9 cellular contexts compared by ENCODE assay signal in the genomic region with DNA sequence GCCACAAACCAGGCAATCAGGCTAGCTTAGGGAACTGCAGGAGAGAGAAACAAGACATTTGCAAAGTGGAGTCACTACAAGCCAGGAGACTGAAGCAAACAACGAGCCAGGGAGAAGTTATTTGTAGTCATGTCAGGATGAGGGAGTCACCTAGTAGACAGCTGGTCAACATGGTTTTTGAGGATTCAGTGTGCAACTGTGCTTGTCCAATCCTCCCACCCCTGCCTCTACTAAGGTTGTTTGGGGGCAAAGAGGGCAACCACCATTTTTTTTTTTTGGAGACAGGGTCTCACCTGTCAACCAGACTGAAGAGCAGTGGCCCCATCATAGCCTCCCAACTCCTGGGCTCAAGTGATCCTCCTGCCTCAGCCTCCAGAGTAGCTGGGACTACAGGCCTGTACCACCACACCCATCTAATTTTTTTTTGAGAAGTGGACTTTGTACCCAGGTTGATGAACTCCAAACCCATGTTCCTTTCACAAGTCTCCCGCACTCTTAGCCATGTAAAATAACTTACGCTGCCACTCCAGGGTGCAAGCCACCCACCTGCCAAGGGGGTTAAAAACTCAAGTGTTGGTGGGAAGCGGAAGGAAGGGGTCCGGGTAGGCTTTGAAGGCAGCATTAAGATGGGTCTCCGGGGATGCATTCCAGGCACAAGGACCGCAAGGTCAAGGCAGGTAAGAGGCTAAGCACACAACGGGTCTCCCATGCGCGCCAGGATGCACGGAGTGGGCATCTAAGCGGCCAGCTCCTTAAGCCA. TPM values are rescaled to one million over a fixed set of nuclear protein-coding genes. Genes with fewer than 3 reads are reported as not detected.
A peak's percentile ranks its signal among the peaks of the same experiment; 100 is the strongest.
DNase-seq lines count a peak whose midpoint lies in the region; ATAC-seq and TF ChIP-seq lines count a peak whose summit lies in the region.
"Had no signal": no experiment of that assay in that cellular context is flagged by ENCODE, and none has a peak within 500 bp of the region (broad histone marks: within the 10 kb centered on the region; RNA-seq: fewer than 3 reads in every experiment).

No MANE protein-coding gene starts in this region.

- TF ChIP-seq EP300 in upper lobe of left lung (IDR thresholded peaks at IDR 0.05) = no peak

- H3K9me3 ChIP-seq in cardiac muscle cell (ENCODE audit: low read depth) (no peaks in the 10 kb centered on the region), body of pancreas (no peaks in the 10 kb centered on the region), mesenchymal stem cell (ENCODE audit: control insufficient read depth, low read length) (no peaks in the 10 kb centered on the region), upper lobe of left lung (no peaks in the 10 kb centered on the region)

- DNase-seq in cardiac muscle cell (ENCODE audit: low read depth in 1 of 2, low spot score in 1 of 2) (no peak), Right ventricle myocardium inferior (ENCODE audit: missing footprints) (no peak), body of pancreas (no peak), mesenchymal stem cell (no peak), upper lobe of left lung (no peak), NCI-H1092 treated with DMSO at 0.1 percent for 48 hours (lab: John Stamatoyannopoulos, UW) (no peak), kidney tubule cell (ENCODE audit: low spot score) (no peak)
- no peak for DNase-seq in NK-92 treated with Interleukin-12 subunit alpha and Interleukin-12 subunit beta, amount 100 ng/mL, for 24 hours (lab: John Stamatoyannopoulos, UW)
- DNase-seq: Kasumi-1 had no signal

- H3K18ac ChIP-seq in mesenchymal stem cell (ENCODE audit: low read depth in 1 of 2, low read length in 2 of 2) = peak overlapping the region in 1 of 2 experiments; percentile 37

- no peak overlapping the region for H4K91ac ChIP-seq in mesenchymal stem cell (ENCODE audit: low read length)

- H2AK5ac ChIP-seq in mesenchymal stem cell (ENCODE audit: low read length, severe bottlenecking) = no peak overlapping the region

- TF ChIP-seq POLR2A in body of pancreas (IDR thresholded peaks at IDR 0.05) = no peak
- TF ChIP-seq POLR2A in upper lobe of left lung (IDR thresholded peaks at IDR 0.05) = no peak

- H2BK5ac ChIP-seq in mesenchymal stem cell (ENCODE audit: low read depth, low read length, poor library complexity, severe bottlenecking) = no peak overlapping the region

- no peaks in the 10 kb centered on the region for H3K27me3 ChIP-seq in cardiac muscle cell
- no peaks in the 10 kb centered on the region for H3K27me3 ChIP-seq in body of pancreas
- no peaks in the 10 kb centered on the region for H3K27me3 ChIP-seq in mesenchymal stem cell (ENCODE audit: control insufficient read depth in 1 of 2, insufficient read depth in 1 of 2, low read length in 2 of 2)
- H3K27me3 ChIP-seq in upper lobe of left lung = no peaks in the 10 kb centered on the region

- H3K14ac ChIP-seq in mesenchymal stem cell (ENCODE audit: low read length in 2 of 2) = peak overlapping the region in 1 of 2 experiments; percentile 30

- ATAC-seq in Right ventricle myocardium inferior (no peak), body of pancreas (no peak), upper lobe of left lung (ENCODE audit: low FRiP score in 2 of 2) (no peak)

- H3K4me2 ChIP-seq in mesenchymal stem cell (ENCODE audit: low read length, poor library complexity, severe bottlenecking) = peak overlapping the region; percentile 63

- peaks cover 6% of the 10 kb centered on the region for H3K4me1 ChIP-seq in cardiac muscle cell (ENCODE audit: low read depth)
- peaks cover 51% of the 10 kb centered on the region for H3K4me1 ChIP-seq in body of pancreas
- peaks cover 24% of the 10 kb centered on the region for H3K4me1 ChIP-seq in mesenchymal stem cell (ENCODE audit: control insufficient read depth, insufficient read depth, low read depth, low read length)
- H3K4me1 ChIP-seq in upper lobe of left lung = peaks cover 28 to 46% (median 34%) of the 10 kb centered on the region in 4 donors

- H3K36me3 ChIP-seq in cardiac muscle cell (peaks cover 27% of the 10 kb centered on the region), body of pancreas (replicated peaks in 1 of 2; ENCODE audit: insufficient read depth in 1 of 2, low read depth in 2 of 2) (peaks cover 14 to 25% of the 10 kb centered on the region in 2 donors), mesenchymal stem cell (ENCODE audit: control insufficient read depth in 1 of 2, insufficient read depth in 2 of 2, low read depth in 1 of 2, low read length in 2 of 2) (peaks cover 48 to 53% of the 10 kb centered on the region in 2 experiments), upper lobe of left lung (peaks cover 20 to 50% (median 36%) of the 10 kb centered on the region in 4 donors)

- no peak overlapping the region for H3K23ac ChIP-seq in mesenchymal stem cell (ENCODE audit: low read length in 2 of 2)

- H3K9ac ChIP-seq in mesenchymal stem cell (ENCODE audit: low read length) = peak overlapping the region; percentile 94

- H2BK15ac ChIP-seq in mesenchymal stem cell (ENCODE audit: low read depth, poor library complexity, severe bottlenecking) = no peak overlapping the region

- peak overlapping the region in 1 of 2 experiments; percentile 40 for H3K4ac ChIP-seq in mesenchymal stem cell (ENCODE audit: low read depth in 1 of 2, low read length in 2 of 2)

- H2AFZ ChIP-seq in mesenchymal stem cell (ENCODE audit: low read depth, low read length) = no peak overlapping the region

- peaks cover 7% of the 10 kb centered on the region for H3K79me1 ChIP-seq in mesenchymal stem cell (replicated peaks; ENCODE audit: low read length, poor library complexity, severe bottlenecking)

- H3K4me3 ChIP-seq in cardiac muscle cell = peak overlapping the region; percentile 74
- H3K4me3 ChIP-seq in body of pancreas = peak overlapping the region; percentile 65 to 90
- peak overlapping the region; percentile 89 to 99 for H3K4me3 ChIP-seq in mesenchymal stem cell (ENCODE audit: insufficient read depth in 1 of 2, low read depth in 1 of 2, low read length in 2 of 2)
- peak overlapping the region; percentile 81 to 94 (median 91) for H3K4me3 ChIP-seq in upper lobe of left lung

- H2BK120ac ChIP-seq in mesenchymal stem cell (ENCODE audit: low read depth, low read length) = no peak overlapping the region

- H4K8ac ChIP-seq in mesenchymal stem cell (ENCODE audit: low read length) = no peak overlapping the region

- intact Hi-C loops in Right ventricle myocardium inferior (cut with DNase I) (loop anchor here (10.0 kb wide), 1 partner anchor 514 kb away; no protein-coding TSS in a partner anchor), body of pancreas (cut with DNase I) (no loop called here)

- WGBS in body of pancreas, 2 donors = 6 to 20% methylated on average over 3 to 12 of the region's 12 CpGs
- WGBS in mesenchymal stem cell = 8% methylated on average over 11 of the region's 12 CpGs
- WGBS in upper lobe of left lung, 2 donors = 11 to 16% methylated on average over 9 to 12 of the region's 12 CpGs

- H2BK12ac ChIP-seq in mesenchymal stem cell (ENCODE audit: low read length in 2 of 2) = no peak overlapping the region

- TF ChIP-seq CTCF in cardiac muscle cell (IDR thresholded peaks at IDR 0.05; ENCODE audit: low read depth, low read length) (no peak), body of pancreas (IDR thresholded peaks at IDR 0.05) (no peak), upper lobe of left lung (IDR thresholded peaks at IDR 0.05) (peak in 1 of 6 experiments; percentile 7)

- H3K27ac ChIP-seq in cardiac muscle cell = peak overlapping the region; percentile 97
- peak overlapping the region; percentile 65 to 97 (median 89) for H3K27ac ChIP-seq in body of pancreas
- H3K27ac ChIP-seq in mesenchymal stem cell (ENCODE audit: low read length, poor library complexity, severe bottlenecking) = no peak overlapping the region
- H3K27ac ChIP-seq in upper lobe of left lung = peak overlapping the region; percentile 92 to 95 (median 94)

RNA-seq across cellular contexts. Expression of gene RPL35, which starts 1.0 kb away (rescaled TPM):
- total RNA-seq in cardiac muscle cell = 2,527 and 2,996 TPM in 2 replicates
- 1,204 and 1,356 TPM in 2 replicates for polyA plus RNA-seq in cardiac muscle cell
- 752 TPM for total RNA-seq in Right ventricle myocardium inferior
- 1,000 to 10,000 TPM; 1,031 to 1,035 TPM for total RNA-seq in body of pancreas
- polyA plus RNA-seq in mesenchymal stem cell (2013, experiment 1 of 2) = 4,023 TPM
- 3,898 TPM for polyA plus RNA-seq in mesenchymal stem cell (2013, experiment 2 of 2)
- total RNA-seq in upper lobe of left lung = 1,000 to 10,000 TPM in 2 of 6 donors, 100 to 1,000 TPM in 4; 646 to 1,381 (median 944) TPM

RNA-seq across cellular contexts. Expression of gene ARPC5L, which starts 1.2 kb away (rescaled TPM):
- total RNA-seq in cardiac muscle cell (24.3 and 36.0 TPM in 2 replicates), Right ventricle myocardium inferior (41.8 TPM), body of pancreas (10 to 100 TPM; 14.5 to 21.8 TPM), upper lobe of left lung (10 to 100 TPM; 17.8 to 45.9 (median 34.4) TPM)
- polyA plus RNA-seq in cardiac muscle cell = 61.2 and 88.8 TPM in 2 replicates
- 42.5 TPM for polyA plus RNA-seq in mesenchymal stem cell (2013, experiment 1 of 2)
- 42.7 TPM for polyA plus RNA-seq in mesenchymal stem cell (2013, experiment 2 of 2)

RNA-seq across cellular contexts. Expression of gene WDR38, which starts 7.5 kb away (rescaled TPM):
- total RNA-seq in cardiac muscle cell (not detected in 2 replicates), Right ventricle myocardium inferior (not detected), body of pancreas (under 1 TPM in 1 of 2 donors, not detected in 1; 0.78 TPM), upper lobe of left lung (10 to 100 TPM in 2 of 6 donors, 1 to 10 TPM in 3, not detected in 1; 4.1 to 24.1 (median 9.0) TPM)
- polyA plus RNA-seq in cardiac muscle cell = not detected in 2 replicates
- polyA plus RNA-seq in mesenchymal stem cell (2013, experiment 1 of 2) = not detected
- not detected for polyA plus RNA-seq in mesenchymal stem cell (2013, experiment 2 of 2)
